Comparison of ENCODE assay signal across 1 cellular context in the genomic region with DNA sequence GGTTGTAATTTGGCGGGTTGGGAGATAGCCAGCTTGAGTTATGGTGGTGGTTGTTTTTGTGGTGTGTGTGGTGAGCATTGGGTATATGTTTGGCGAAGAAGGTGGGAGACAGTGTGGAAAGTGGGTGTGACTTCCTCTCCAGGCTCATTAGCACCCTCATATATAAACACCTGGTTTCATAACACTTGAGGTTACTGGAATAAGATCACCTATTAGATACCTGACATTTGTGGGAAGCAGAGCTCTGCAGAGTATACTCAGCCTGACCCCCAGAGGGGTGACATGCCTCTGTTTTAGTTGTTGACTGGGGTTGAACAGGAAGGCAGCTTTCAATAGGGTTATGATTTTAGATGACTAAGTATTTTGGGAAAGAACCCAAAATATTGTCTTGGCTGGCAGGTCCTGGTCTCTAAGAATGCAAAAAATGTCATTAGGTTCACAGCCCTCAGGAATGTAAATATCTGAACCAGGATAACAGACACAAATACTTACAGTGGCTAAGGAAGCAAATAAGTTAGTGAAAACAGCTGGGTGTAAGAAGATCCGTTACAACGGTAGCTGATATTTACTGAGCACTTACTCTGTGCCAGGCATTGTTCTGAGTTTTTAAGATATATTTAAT.
TF ChIP-seq lines count a peak whose summit lies in the region.

No MANE protein-coding gene starts in this region.

TF ChIP-seq in GM12878, 131 proteins besides CTCF, POLR2A, EP300 and RAD21:
- TF ChIP-seq FOXK2 (IDR thresholded peaks at IDR 0.05) (no peak), IKZF2 (IDR thresholded peaks at IDR 0.05) (peak; percentile 45 to 62), MTA2 (IDR thresholded peaks at IDR 0.05; ENCODE audit: low read depth) (peak; percentile 71), FOXM1 (IDR thresholded peaks at IDR 0.05; ENCODE audit: low read depth, low read length) (no peak), IKZF1 (conservative IDR thresholded peaks at IDR 0.05) (peak; percentile 52), RUNX3 (IDR thresholded peaks at IDR 0.05; ENCODE audit: low read length) (peak; percentile 45; the same call in 1 of the 2 replicates)
- TF ChIP-seq, protein P1, sequence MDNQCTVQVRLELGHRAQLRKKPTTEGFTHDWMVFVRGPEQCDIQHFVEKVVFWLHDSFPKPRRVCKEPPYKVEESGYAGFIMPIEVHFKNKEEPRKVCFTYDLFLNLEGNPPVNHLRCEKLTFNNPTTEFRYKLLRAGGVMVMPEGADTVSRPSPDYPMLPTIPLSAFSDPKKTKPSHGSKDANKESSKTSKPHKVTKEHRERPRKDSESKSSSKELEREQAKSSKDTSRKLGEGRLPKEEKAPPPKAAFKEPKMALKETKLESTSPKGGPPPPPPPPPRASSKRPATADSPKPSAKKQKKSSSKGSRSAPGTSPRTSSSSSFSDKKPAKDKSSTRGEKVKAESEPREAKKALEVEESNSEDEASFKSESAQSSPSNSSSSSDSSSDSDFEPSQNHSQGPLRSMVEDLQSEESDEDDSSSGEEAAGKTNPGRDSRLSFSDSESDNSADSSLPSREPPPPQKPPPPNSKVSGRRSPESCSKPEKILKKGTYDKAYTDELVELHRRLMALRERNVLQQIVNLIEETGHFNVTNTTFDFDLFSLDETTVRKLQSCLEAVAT (IDR thresholded peaks at IDR 0.05), result 0 out of 2 replicates have a peak, but pooled peaks have one; percentile 31
- TF ChIP-seq, protein P2, sequence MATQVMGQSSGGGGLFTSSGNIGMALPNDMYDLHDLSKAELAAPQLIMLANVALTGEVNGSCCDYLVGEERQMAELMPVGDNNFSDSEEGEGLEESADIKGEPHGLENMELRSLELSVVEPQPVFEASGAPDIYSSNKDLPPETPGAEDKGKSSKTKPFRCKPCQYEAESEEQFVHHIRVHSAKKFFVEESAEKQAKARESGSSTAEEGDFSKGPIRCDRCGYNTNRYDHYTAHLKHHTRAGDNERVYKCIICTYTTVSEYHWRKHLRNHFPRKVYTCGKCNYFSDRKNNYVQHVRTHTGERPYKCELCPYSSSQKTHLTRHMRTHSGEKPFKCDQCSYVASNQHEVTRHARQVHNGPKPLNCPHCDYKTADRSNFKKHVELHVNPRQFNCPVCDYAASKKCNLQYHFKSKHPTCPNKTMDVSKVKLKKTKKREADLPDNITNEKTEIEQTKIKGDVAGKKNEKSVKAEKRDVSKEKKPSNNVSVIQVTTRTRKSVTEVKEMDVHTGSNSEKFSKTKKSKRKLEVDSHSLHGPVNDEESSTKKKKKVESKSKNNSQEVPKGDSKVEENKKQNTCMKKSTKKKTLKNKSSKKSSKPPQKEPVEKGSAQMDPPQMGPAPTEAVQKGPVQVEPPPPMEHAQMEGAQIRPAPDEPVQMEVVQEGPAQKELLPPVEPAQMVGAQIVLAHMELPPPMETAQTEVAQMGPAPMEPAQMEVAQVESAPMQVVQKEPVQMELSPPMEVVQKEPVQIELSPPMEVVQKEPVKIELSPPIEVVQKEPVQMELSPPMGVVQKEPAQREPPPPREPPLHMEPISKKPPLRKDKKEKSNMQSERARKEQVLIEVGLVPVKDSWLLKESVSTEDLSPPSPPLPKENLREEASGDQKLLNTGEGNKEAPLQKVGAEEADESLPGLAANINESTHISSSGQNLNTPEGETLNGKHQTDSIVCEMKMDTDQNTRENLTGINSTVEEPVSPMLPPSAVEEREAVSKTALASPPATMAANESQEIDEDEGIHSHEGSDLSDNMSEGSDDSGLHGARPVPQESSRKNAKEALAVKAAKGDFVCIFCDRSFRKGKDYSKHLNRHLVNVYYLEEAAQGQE (IDR thresholded peaks at IDR 0.05; ENCODE audit: low read depth, low read length), result no peak
- TF ChIP-seq, protein P3, sequence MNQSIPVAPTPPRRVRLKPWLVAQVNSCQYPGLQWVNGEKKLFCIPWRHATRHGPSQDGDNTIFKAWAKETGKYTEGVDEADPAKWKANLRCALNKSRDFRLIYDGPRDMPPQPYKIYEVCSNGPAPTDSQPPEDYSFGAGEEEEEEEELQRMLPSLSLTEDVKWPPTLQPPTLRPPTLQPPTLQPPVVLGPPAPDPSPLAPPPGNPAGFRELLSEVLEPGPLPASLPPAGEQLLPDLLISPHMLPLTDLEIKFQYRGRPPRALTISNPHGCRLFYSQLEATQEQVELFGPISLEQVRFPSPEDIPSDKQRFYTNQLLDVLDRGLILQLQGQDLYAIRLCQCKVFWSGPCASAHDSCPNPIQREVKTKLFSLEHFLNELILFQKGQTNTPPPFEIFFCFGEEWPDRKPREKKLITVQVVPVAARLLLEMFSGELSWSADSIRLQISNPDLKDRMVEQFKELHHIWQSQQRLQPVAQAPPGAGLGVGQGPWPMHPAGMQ (IDR thresholded peaks at IDR 0.05; ENCODE audit: borderline replicate concordance), result peak; percentile 48; the same call in 1 of the 2 replicates
- TF ChIP-seq, protein P4, sequence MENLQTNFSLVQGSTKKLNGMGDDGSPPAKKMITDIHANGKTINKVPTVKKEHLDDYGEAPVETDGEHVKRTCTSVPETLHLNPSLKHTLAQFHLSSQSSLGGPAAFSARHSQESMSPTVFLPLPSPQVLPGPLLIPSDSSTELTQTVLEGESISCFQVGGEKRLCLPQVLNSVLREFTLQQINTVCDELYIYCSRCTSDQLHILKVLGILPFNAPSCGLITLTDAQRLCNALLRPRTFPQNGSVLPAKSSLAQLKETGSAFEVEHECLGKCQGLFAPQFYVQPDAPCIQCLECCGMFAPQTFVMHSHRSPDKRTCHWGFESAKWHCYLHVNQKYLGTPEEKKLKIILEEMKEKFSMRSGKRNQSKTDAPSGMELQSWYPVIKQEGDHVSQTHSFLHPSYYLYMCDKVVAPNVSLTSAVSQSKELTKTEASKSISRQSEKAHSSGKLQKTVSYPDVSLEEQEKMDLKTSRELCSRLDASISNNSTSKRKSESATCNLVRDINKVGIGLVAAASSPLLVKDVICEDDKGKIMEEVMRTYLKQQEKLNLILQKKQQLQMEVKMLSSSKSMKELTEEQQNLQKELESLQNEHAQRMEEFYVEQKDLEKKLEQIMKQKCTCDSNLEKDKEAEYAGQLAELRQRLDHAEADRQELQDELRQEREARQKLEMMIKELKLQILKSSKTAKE (IDR thresholded peaks at IDR 0.05; ENCODE audit: low read depth, poor library complexity, severe bottlenecking), result peak; percentile 44
- TF ChIP-seq, protein P5, sequence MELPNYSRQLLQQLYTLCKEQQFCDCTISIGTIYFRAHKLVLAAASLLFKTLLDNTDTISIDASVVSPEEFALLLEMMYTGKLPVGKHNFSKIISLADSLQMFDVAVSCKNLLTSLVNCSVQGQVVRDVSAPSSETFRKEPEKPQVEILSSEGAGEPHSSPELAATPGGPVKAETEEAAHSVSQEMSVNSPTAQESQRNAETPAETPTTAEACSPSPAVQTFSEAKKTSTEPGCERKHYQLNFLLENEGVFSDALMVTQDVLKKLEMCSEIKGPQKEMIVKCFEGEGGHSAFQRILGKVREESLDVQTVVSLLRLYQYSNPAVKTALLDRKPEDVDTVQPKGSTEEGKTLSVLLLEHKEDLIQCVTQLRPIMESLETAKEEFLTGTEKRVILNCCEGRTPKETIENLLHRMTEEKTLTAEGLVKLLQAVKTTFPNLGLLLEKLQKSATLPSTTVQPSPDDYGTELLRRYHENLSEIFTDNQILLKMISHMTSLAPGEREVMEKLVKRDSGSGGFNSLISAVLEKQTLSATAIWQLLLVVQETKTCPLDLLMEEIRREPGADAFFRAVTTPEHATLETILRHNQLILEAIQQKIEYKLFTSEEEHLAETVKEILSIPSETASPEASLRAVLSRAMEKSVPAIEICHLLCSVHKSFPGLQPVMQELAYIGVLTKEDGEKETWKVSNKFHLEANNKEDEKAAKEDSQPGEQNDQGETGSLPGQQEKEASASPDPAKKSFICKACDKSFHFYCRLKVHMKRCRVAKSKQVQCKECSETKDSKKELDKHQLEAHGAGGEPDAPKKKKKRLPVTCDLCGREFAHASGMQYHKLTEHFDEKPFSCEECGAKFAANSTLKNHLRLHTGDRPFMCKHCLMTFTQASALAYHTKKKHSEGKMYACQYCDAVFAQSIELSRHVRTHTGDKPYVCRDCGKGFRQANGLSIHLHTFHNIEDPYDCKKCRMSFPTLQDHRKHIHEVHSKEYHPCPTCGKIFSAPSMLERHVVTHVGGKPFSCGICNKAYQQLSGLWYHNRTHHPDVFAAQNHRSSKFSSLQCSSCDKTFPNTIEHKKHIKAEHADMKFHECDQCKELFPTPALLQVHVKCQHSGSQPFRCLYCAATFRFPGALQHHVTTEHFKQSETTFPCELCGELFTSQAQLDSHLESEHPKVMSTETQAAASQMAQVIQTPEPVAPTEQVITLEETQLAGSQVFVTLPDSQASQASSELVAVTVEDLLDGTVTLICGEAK (IDR thresholded peaks at IDR 0.05; ENCODE audit: borderline replicate concordance), result no peak
